ENCODE assay signal across 1 cellular context in the genomic region with DNA sequence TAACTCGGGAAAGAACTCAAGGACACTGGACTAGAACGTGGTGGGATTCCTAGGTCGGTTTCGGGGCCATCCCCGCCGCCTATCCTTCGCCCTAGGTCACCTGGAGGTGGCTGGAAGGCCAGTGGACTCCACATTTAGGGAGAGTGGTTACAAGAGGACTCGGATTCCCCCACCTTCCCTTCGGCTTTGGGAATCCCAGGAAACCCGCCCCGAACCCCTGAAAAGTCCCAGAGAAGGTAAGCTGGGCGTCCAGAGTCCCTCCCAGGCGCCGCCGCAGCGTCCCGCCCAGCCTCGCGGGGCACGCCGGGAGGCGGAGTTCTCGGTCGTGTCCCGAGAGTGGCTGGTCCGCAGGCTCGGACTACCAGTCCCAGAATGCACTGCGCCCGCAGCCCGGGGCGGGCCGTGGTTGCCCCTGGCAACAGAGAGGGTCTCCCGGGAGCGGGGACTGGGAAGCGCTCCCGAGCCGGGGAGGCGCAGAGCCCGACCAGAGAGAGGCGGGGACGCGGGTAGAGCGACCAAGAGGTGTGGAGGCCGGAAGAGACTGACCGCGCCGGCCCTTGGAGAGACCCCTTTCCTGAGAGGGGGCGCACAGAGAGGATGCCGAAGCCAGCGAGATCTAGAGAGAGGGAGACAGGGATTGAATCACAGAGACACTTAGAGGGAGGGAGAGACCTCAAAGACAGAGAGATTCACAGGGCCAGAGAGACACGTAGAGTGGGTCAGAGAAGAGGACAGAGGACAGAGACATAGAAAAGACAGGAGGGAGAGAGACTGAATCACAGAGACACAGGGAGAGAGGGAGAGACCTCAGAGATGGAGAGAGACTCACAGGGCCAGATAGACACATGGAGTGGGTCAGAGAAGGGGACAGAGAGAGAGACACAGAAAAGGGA.
TF ChIP-seq lines count a peak whose summit lies in the region.

No MANE protein-coding gene starts in this region.

TF ChIP-seq in HepG2, 621 proteins besides CTCF, POLR2A, EP300 and RAD21 (continued from another document and continues in another):
- TF ChIP-seq, protein P1, sequence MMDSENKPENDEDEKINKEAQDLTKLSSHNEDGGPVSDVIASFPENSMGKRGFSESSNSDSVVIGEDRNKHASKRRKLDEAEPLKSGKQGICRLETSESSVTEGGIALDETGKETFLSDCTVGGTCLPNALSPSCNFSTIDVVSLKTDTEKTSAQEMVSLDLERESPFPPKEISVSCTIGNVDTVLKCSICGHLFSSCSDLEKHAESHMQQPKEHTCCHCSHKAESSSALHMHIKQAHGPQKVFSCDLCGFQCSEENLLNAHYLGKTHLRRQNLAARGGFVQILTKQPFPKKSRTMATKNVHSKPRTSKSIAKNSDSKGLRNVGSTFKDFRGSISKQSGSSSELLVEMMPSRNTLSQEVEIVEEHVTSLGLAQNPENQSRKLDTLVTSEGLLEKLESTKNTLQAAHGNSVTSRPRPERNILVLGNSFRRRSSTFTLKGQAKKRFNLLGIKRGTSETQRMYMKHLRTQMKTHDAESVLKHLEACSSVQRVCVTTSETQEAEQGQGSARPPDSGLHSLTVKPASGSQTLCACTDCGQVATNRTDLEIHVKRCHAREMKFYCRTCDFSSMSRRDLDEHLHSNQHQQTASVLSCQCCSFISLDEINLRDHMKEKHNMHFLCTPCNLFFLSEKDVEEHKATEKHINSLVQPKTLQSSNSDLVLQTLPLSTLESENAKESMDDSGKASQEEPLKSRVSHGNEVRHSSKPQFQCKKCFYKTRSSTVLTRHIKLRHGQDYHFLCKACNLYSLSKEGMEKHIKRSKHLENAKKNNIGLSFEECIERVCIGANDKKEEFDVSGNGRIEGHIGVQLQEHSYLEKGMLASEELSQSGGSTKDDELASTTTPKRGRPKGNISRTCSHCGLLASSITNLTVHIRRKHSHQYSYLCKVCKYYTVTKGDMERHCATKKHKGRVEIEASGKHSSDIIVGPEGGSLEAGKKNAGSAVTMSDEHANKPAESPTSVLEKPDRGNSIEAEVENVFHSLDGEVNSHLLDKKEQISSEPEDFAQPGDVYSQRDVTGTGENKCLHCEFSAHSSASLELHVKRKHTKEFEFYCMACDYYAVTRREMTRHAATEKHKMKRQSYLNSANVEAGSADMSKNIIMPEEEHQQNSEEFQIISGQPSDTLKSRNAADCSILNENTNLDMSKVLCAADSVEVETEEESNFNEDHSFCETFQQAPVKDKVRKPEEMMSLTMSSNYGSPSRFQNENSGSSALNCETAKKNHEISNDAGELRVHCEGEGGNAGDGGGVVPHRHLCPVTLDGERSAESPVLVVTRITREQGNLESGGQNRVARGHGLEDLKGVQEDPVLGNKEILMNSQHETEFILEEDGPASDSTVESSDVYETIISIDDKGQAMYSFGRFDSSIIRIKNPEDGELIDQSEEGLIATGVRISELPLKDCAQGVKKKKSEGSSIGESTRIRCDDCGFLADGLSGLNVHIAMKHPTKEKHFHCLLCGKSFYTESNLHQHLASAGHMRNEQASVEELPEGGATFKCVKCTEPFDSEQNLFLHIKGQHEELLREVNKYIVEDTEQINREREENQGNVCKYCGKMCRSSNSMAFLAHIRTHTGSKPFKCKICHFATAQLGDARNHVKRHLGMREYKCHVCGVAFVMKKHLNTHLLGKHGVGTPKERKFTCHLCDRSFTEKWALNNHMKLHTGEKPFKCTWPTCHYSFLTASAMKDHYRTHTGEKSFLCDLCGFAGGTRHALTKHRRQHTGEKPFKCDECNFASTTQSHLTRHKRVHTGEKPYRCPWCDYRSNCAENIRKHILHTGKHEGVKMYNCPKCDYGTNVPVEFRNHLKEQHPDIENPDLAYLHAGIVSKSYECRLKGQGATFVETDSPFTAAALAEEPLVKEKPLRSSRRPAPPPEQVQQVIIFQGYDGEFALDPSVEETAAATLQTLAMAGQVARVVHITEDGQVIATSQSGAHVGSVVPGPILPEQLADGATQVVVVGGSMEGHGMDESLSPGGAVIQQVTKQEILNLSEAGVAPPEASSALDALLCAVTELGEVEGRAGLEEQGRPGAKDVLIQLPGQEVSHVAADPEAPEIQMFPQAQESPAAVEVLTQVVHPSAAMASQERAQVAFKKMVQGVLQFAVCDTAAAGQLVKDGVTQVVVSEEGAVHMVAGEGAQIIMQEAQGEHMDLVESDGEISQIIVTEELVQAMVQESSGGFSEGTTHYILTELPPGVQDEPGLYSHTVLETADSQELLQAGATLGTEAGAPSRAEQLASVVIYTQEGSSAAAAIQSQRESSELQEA (CRISPR knock-in tag; IDR thresholded peaks at IDR 0.05; ENCODE audit: not compliant biosample characterization), result no peak
- TF ChIP-seq ZNF3 (CRISPR knock-in tag; IDR thresholded peaks at IDR 0.05) (no peak), PHF21A (CRISPR knock-in tag; IDR thresholded peaks at IDR 0.05) (no peak), ZNF232 (CRISPR knock-in tag; IDR thresholded peaks at IDR 0.05; ENCODE audit: borderline replicate concordance) (no peak), ZBTB7B (CRISPR knock-in tag; IDR thresholded peaks at IDR 0.05) (peak; percentile 37; the same call in 1 of the 2 replicates), TBP (CRISPR knock-in tag; IDR thresholded peaks at IDR 0.05) (0 out of 2 replicates have a peak, but pooled peaks have one; percentile 40), XRCC5 (optimal IDR thresholded peaks at IDR 0.05; ENCODE audit: low read length) (peak; percentile 84), SALL1 (CRISPR knock-in tag; IDR thresholded peaks at IDR 0.05) (peak; percentile 48; the same call in 1 of the 2 replicates), ZNF549 (CRISPR knock-in tag; IDR thresholded peaks at IDR 0.05) (no peak), PHF20 (CRISPR knock-in tag; IDR thresholded peaks at IDR 0.05) (0 out of 2 replicates have a peak, but pooled peaks have one; percentile 72), ZKSCAN5 (CRISPR knock-in tag; IDR thresholded peaks at IDR 0.05) (no peak), NFRKB (IDR thresholded peaks at IDR 0.05) (no peak), TARDBP (CRISPR knock-in tag; IDR thresholded peaks at IDR 0.05) (peak; percentile 47), ZSCAN25 (CRISPR knock-in tag; IDR thresholded peaks at IDR 0.05) (peak; percentile 69; the same call in 1 of the 2 replicates), ZNF891 (CRISPR knock-in tag; IDR thresholded peaks at IDR 0.05) (0 out of 2 replicates have a peak, but pooled peaks have one; percentile 43), CBX5 (CRISPR knock-in tag; IDR thresholded peaks at IDR 0.05; ENCODE audit: borderline replicate concordance) (no peak), ISL2 (CRISPR knock-in tag; IDR thresholded peaks at IDR 0.05) (peak; percentile 41; the same call in 1 of the 2 replicates), GLI4 (CRISPR knock-in tag; IDR thresholded peaks at IDR 0.05; ENCODE audit: borderline replicate concordance) (peak; percentile 24; the same call in 1 of the 2 replicates), ZFX (CRISPR knock-in tag; IDR thresholded peaks at IDR 0.05; ENCODE audit: low read depth) (peak; percentile 46; the same call in 1 of the 2 replicates), ZNF781 (CRISPR knock-in tag; IDR thresholded peaks at IDR 0.05; ENCODE audit: borderline replicate concordance, not compliant biosample characterization) (peak; percentile 33), ZNF143 (CRISPR knock-in tag; IDR thresholded peaks at IDR 0.05) (peak; percentile 98), KLF16 (CRISPR knock-in tag; IDR thresholded peaks at IDR 0.05) (peak in 1 of 2 experiments; percentile 42; a peak in 1 of 4 replicates), TGIF2 (CRISPR knock-in tag; IDR thresholded peaks at IDR 0.05) (0 out of 2 replicates have a peak, but pooled peaks have one; percentile 27), GATAD2A (CRISPR knock-in tag; IDR thresholded peaks at IDR 0.05) (0 out of 2 replicates have a peak, but pooled peaks have one; percentile 44), ASH2L (IDR thresholded peaks at IDR 0.05; ENCODE audit: insufficient read length, low read depth, low read length) (peak; percentile 20), FOXO1 (CRISPR knock-in tag; IDR thresholded peaks at IDR 0.05) (peak; percentile 51; the same call in 1 of the 2 replicates), ZNF775 (CRISPR knock-in tag; IDR thresholded peaks at IDR 0.05; ENCODE audit: borderline replicate concordance) (no peak), HMG20B (CRISPR knock-in tag; conservative IDR thresholded peaks at IDR 0.05) (no peak), ZNF746 (CRISPR knock-in tag; IDR thresholded peaks at IDR 0.05) (no peak)
- TF ChIP-seq, protein P2, sequence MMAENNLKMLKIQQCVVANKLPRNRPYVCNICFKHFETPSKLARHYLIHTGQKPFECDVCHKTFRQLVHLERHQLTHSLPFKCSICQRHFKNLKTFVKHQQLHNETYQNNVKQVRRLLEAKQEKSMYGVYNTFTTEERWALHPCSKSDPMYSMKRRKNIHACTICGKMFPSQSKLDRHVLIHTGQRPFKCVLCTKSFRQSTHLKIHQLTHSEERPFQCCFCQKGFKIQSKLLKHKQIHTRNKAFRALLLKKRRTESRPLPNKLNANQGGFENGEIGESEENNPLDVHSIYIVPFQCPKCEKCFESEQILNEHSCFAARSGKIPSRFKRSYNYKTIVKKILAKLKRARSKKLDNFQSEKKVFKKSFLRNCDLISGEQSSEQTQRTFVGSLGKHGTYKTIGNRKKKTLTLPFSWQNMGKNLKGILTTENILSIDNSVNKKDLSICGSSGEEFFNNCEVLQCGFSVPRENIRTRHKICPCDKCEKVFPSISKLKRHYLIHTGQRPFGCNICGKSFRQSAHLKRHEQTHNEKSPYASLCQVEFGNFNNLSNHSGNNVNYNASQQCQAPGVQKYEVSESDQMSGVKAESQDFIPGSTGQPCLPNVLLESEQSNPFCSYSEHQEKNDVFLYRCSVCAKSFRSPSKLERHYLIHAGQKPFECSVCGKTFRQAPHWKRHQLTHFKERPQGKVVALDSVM (CRISPR knock-in tag; IDR thresholded peaks at IDR 0.05), result peak; percentile 46; the same call in 1 of the 2 replicates
- TF ChIP-seq, protein P3, sequence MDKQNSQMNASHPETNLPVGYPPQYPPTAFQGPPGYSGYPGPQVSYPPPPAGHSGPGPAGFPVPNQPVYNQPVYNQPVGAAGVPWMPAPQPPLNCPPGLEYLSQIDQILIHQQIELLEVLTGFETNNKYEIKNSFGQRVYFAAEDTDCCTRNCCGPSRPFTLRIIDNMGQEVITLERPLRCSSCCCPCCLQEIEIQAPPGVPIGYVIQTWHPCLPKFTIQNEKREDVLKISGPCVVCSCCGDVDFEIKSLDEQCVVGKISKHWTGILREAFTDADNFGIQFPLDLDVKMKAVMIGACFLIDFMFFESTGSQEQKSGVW (CRISPR knock-in tag; IDR thresholded peaks at IDR 0.05; ENCODE audit: borderline replicate concordance), result no peak
- TF ChIP-seq, protein P4, sequence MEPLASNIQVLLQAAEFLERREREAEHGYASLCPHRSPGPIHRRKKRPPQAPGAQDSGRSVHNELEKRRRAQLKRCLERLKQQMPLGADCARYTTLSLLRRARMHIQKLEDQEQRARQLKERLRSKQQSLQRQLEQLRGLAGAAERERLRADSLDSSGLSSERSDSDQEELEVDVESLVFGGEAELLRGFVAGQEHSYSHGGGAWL (CRISPR knock-in tag; IDR thresholded peaks at IDR 0.05), result peak; percentile 62; the same call in 1 of the 2 replicates
- TF ChIP-seq, protein P5, sequence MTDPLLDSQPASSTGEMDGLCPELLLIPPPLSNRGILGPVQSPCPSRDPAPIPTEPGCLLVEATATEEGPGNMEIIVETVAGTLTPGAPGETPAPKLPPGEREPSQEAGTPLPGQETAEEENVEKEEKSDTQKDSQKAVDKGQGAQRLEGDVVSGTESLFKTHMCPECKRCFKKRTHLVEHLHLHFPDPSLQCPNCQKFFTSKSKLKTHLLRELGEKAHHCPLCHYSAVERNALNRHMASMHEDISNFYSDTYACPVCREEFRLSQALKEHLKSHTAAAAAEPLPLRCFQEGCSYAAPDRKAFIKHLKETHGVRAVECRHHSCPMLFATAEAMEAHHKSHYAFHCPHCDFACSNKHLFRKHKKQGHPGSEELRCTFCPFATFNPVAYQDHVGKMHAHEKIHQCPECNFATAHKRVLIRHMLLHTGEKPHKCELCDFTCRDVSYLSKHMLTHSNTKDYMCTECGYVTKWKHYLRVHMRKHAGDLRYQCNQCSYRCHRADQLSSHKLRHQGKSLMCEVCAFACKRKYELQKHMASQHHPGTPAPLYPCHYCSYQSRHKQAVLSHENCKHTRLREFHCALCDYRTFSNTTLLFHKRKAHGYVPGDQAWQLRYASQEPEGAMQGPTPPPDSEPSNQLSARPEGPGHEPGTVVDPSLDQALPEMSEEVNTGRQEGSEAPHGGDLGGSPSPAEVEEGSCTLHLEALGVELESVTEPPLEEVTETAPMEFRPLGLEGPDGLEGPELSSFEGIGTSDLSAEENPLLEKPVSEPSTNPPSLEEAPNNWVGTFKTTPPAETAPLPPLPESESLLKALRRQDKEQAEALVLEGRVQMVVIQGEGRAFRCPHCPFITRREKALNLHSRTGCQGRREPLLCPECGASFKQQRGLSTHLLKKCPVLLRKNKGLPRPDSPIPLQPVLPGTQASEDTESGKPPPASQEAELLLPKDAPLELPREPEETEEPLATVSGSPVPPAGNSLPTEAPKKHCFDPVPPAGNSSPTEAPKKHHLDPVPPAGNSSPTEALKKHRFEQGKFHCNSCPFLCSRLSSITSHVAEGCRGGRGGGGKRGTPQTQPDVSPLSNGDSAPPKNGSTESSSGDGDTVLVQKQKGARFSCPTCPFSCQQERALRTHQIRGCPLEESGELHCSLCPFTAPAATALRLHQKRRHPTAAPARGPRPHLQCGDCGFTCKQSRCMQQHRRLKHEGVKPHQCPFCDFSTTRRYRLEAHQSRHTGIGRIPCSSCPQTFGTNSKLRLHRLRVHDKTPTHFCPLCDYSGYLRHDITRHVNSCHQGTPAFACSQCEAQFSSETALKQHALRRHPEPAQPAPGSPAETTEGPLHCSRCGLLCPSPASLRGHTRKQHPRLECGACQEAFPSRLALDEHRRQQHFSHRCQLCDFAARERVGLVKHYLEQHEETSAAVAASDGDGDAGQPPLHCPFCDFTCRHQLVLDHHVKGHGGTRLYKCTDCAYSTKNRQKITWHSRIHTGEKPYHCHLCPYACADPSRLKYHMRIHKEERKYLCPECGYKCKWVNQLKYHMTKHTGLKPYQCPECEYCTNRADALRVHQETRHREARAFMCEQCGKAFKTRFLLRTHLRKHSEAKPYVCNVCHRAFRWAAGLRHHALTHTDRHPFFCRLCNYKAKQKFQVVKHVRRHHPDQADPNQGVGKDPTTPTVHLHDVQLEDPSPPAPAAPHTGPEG (CRISPR knock-in tag; IDR thresholded peaks at IDR 0.05), result no peak
- TF ChIP-seq, protein P6, sequence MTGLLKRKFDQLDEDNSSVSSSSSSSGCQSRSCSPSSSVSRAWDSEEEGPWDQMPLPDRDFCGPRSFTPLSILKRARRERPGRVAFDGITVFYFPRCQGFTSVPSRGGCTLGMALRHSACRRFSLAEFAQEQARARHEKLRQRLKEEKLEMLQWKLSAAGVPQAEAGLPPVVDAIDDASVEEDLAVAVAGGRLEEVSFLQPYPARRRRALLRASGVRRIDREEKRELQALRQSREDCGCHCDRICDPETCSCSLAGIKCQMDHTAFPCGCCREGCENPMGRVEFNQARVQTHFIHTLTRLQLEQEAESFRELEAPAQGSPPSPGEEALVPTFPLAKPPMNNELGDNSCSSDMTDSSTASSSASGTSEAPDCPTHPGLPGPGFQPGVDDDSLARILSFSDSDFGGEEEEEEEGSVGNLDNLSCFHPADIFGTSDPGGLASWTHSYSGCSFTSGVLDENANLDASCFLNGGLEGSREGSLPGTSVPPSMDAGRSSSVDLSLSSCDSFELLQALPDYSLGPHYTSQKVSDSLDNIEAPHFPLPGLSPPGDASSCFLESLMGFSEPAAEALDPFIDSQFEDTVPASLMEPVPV (CRISPR knock-in tag; IDR thresholded peaks at IDR 0.05), result no peak
